20 cellular contexts compared by ENCODE assay signal in the genomic region with DNA sequence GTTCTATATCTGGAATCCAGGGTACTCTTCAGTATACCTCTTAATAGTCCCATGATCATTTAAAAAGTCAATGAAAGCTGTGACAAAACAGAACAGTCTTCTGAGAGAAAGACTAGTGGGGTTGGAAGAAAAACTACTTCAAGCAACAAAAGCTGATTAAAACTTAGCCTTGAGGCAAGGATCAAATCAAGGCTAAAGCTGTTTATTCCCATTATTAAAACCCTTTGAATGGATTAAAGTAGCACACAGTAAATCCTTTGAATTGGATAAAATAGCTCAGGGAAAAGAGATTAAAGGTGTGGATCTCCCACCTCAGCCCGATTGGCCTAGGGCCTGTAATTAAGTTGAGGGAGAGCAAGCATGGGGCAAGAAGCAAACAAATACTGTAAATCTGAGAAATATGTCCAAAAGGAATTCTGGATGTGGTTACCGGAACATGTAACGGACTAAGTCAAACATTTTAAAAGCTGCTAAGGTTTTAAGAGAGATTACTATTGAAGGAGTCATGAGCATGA.
"Had no signal": no experiment of that assay in that cellular context is flagged by ENCODE, and none has a peak within 500 bp of the region (broad histone marks: within the 10 kb centered on the region; RNA-seq: fewer than 3 reads in every experiment).

No MANE protein-coding gene starts in this region.

- H3K4me3 Mint-ChIP-seq: activated CD8-positive, alpha-beta memory T cell treated with anti-CD3 and anti-CD28 coated beads, Interleukin-2, amount 10 ng/mL, durations not matched to agents 7 days and 5 days; activated naive CD8-positive, alpha-beta T cell treated with anti-CD3 and anti-CD28 coated beads, Interleukin-2, amount 50 U/mL, for 24 hours; activated T-cell treated with anti-CD3 and anti-CD28 coated beads, Interleukin-2, amount 50 U/mL, for 24 hours; activated T-helper 1 cell treated with anti-CD3 and anti-CD28 coated beads, Interleukin-12 subunit alpha, Interleukin-12 subunit beta, Interleukin-2, Interleukin-4 antibody, amounts not matched to agents 30 ng/mL and 10 ng/mL and 1 ng/mL, durations not matched to agents 14 hours and 24 hours and 36 hours; T-helper 1 cell treated with Interleukin-12 subunit alpha and Interleukin-12 subunit beta and Interleukin-4 antibody, amounts not matched to agents 30 μg/mL and 1 μg/mL, for 36 hours; WTC11 had no signal

- H3K4me3 ChIP-seq: breast epithelium, K562, PC-9 had no signal

- H3K36me3 ChIP-seq: breast epithelium had no signal

- H3K4me2 ChIP-seq: PC-9 had no signal

- H2AFZ ChIP-seq: PC-9 had no signal

- H3K9me3 ChIP-seq: breast epithelium had no signal

- H3K9me3 Mint-ChIP-seq: activated naive CD4-positive, alpha-beta T cell treated with anti-CD3 and anti-CD28 coated beads, Interleukin-2, amount 50 U/mL, for 72 hours; activated naive CD8-positive, alpha-beta T cell treated with anti-CD3 and anti-CD28 coated beads, Interleukin-2, amount 50 U/mL, for 24 hours; activated T-cell treated with anti-CD3 and anti-CD28 coated beads, Interleukin-2, amount 50 U/mL, for 24 hours; activated T-helper 1 cell treated with anti-CD3 and anti-CD28 coated beads, Interleukin-12 subunit alpha, Interleukin-12 subunit beta, Interleukin-2, Interleukin-4 antibody, amounts not matched to agents 30 ng/mL and 10 ng/mL and 1 ng/mL, durations not matched to agents 14 hours and 24 hours and 36 hours; T-helper 1 cell treated with Interleukin-12 subunit alpha and Interleukin-12 subunit beta and Interleukin-4 antibody, amounts not matched to agents 30 μg/mL and 1 μg/mL, for 36 hours; WTC11 had no signal

- H3K27ac ChIP-seq: breast epithelium, PC-9 had no signal

- DNase-seq: activated CD4-positive, CD25-positive, alpha-beta regulatory T cell treated with anti-CD3 and anti-CD28 coated beads, Interleukin-2, amount 50 U/mL, for 72 hours; activated CD8-positive, alpha-beta memory T cell treated with anti-CD3 and anti-CD28 coated beads, Interleukin-2, amount 10 ng/mL, durations not matched to agents 7 days and 5 days; activated effector memory CD4-positive, alpha-beta T cell treated with Interleukin-2 at 50 U/mL for 16 hours; activated naive CD4-positive, alpha-beta T cell; activated T-cell treated with anti-CD3 and anti-CD28 coated beads, Interleukin-2, amount 50 U/mL, for 24 hours; amygdala; caudate nucleus; NCI-H1436 treated with DMSO at 0.1 percent for 48 hours; NCI-H187; NCI-H2081 treated with DMSO at 0.1 percent for 48 hours; NCI-H2171; NCI-H226 had no signal

- H3K4me1 ChIP-seq: breast epithelium had no signal

- H3K27ac Mint-ChIP-seq: activated CD8-positive, alpha-beta memory T cell treated with anti-CD3 and anti-CD28 coated beads, Interleukin-2, amount 10 ng/mL, durations not matched to agents 7 days and 5 days; activated naive CD4-positive, alpha-beta T cell treated with anti-CD3 and anti-CD28 coated beads, Interleukin-2, amount 50 U/mL, for 72 hours; activated naive CD8-positive, alpha-beta T cell treated with anti-CD3 and anti-CD28 coated beads, Interleukin-2, amount 50 U/mL, for 24 hours; activated T-cell treated with anti-CD3 and anti-CD28 coated beads, Interleukin-2, amount 50 U/mL, for 24 hours; activated T-helper 1 cell treated with anti-CD3 and anti-CD28 coated beads, Interleukin-12 subunit alpha, Interleukin-12 subunit beta, Interleukin-2, Interleukin-4 antibody, amounts not matched to agents 30 ng/mL and 10 ng/mL and 1 ng/mL, durations not matched to agents 14 hours and 24 hours and 36 hours; T-helper 1 cell treated with Interleukin-12 subunit alpha and Interleukin-12 subunit beta and Interleukin-4 antibody, amounts not matched to agents 30 μg/mL and 1 μg/mL, for 36 hours; WTC11 had no signal

- FAIRE-seq: K562 had no signal

- H3K27me3 Mint-ChIP-seq: activated naive CD8-positive, alpha-beta T cell treated with anti-CD3 and anti-CD28 coated beads, Interleukin-2, amount 50 U/mL, for 24 hours had no signal

- H3K27me3 ChIP-seq: breast epithelium had no signal

- H3K36me3 Mint-ChIP-seq: activated CD8-positive, alpha-beta memory T cell treated with anti-CD3 and anti-CD28 coated beads, Interleukin-2, amount 10 ng/mL, durations not matched to agents 7 days and 5 days; activated naive CD4-positive, alpha-beta T cell treated with anti-CD3 and anti-CD28 coated beads, Interleukin-2, amount 50 U/mL, for 72 hours; WTC11 had no signal

- H3K4me1 Mint-ChIP-seq: activated CD8-positive, alpha-beta memory T cell treated with anti-CD3 and anti-CD28 coated beads, Interleukin-2, amount 10 ng/mL, durations not matched to agents 7 days and 5 days; activated naive CD8-positive, alpha-beta T cell treated with anti-CD3 and anti-CD28 coated beads, Interleukin-2, amount 50 U/mL, for 24 hours; WTC11 had no signal
